Comparison of ENCODE assay signal across 8 cellular contexts in genomic region chr17:33674685-33675084, GRCh38.
A peak's percentile ranks its signal among the peaks of the same experiment; 100 is the strongest.
DNase-seq lines count a peak whose midpoint lies in the region; ATAC-seq, FAIRE-seq and TF ChIP-seq lines count a peak whose summit lies in the region.

No MANE protein-coding gene starts in this region.

- no peak overlapping the region for H3K27ac ChIP-seq in fibroblast of lung (ENCODE audit: insufficient read depth, low read length)
- H3K27ac ChIP-seq in transverse colon, result no peak overlapping the region

- H3K36me3 Mint-ChIP-seq in nephron progenitor cell (ENCODE audit: low read depth), result no peaks in the 10 kb centered on the region

- in situ Hi-C loops in transverse colon (cut with MboI; ENCODE audit: low pct_ligation_motif_present in 1 of 4, low pct_unique_long_range_greater_than_20kb in 1 of 4, low sequenced_read_pairs in 3 of 4), result loop anchor here in 2 of 4 donors (25.0 kb wide), 2 partner anchors 462 to 637 kb away; no protein-coding TSS in a partner anchor

- FAIRE-seq in GM19239 (lab: Jason Lieb, UNC), result peak; percentile 58

- no peak overlapping the region for H3K4me3 Mint-ChIP-seq in nephron progenitor cell

- H3K4me1 ChIP-seq in fibroblast of lung (ENCODE audit: control insufficient read depth, extremely low read depth, insufficient read depth, low read length) (no peaks in the 10 kb centered on the region), transverse colon (no peaks in the 10 kb centered on the region)

- no peak for ATAC-seq in HG03025 (IDR thresholded peaks at IDR 0.05; ENCODE audit: low FRiP score, unreplicated experiment)

- peaks cover 9% of the 10 kb centered on the region for H3K27me3 Mint-ChIP-seq in nephron progenitor cell (ENCODE audit: low read depth, poor library complexity)

- H3K9me3 ChIP-seq in fibroblast of lung (ENCODE audit: control insufficient read depth, insufficient read depth, low read depth, low read length), result no peaks in the 10 kb centered on the region
- H3K9me3 ChIP-seq in transverse colon, result no peaks in the 10 kb centered on the region

- no peak for TF ChIP-seq POLR2A in transverse colon (IDR thresholded peaks at IDR 0.05)

- no peak overlapping the region for H3K9ac ChIP-seq in fibroblast of lung (ENCODE audit: insufficient read depth, low read length)

- H3K4me3 ChIP-seq in fibroblast of lung (replicated peaks in 1 of 4; ENCODE audit: control extremely low read depth in 1 of 4, insufficient read depth in 1 of 4, low read depth in 3 of 4, low read length in 4 of 4) (no peak overlapping the region), transverse colon (no peak overlapping the region)

- DNase-seq in CD1c-positive myeloid dendritic cell (ENCODE audit: extremely low spot score), result peak; percentile 53
- DNase-seq in GM19239 (ENCODE audit: insufficient read length, low spot score), result peak; percentile 31
- peak; percentile 39 for DNase-seq in NCI-H345 (lab: John Stamatoyannopoulos, UW)
- peak; percentile 63 for DNase-seq in activated CD8-positive, alpha-beta memory T cell treated with anti-CD3 and anti-CD28 coated beads, Interleukin-2, amount 50 U/mL, for 48 hours
- peak; percentile 27 to 62 for DNase-seq in fibroblast of lung (ENCODE audit: low read depth in 2 of 2)
- peak; percentile 77 for DNase-seq in nephron progenitor cell
- peak; percentile 46 for DNase-seq in transverse colon

- H3K4me2 ChIP-seq in fibroblast of lung (ENCODE audit: extremely low read depth, insufficient read depth, low read length), result no peak overlapping the region

- no peak for TF ChIP-seq EP300 in transverse colon (IDR thresholded peaks at IDR 0.05; ENCODE audit: low read depth)

- no peaks in the 10 kb centered on the region for H3K36me3 ChIP-seq in fibroblast of lung (ENCODE audit: control insufficient read depth, insufficient read depth, low read length)
- no peaks in the 10 kb centered on the region for H3K36me3 ChIP-seq in transverse colon

- no peaks in the 10 kb centered on the region for H4K20me1 ChIP-seq in fibroblast of lung (ENCODE audit: control insufficient read depth, extremely low read depth, insufficient read depth, low read length)

- intact Hi-C loops in transverse colon (cut with DNase I; ENCODE audit: low total_unique reads), result no loop called here

- H3K79me2 ChIP-seq in fibroblast of lung (ENCODE audit: control insufficient read depth, insufficient read depth, low read length), result no peaks in the 10 kb centered on the region

- no peak overlapping the region for H3K27ac Mint-ChIP-seq in nephron progenitor cell

- H3K9me3 Mint-ChIP-seq in nephron progenitor cell, result no peaks in the 10 kb centered on the region

- H2AFZ ChIP-seq in fibroblast of lung (ENCODE audit: low read length), result no peak overlapping the region

- H3K27me3 ChIP-seq in fibroblast of lung (ENCODE audit: control insufficient read depth, insufficient read depth, low read length) (no peaks in the 10 kb centered on the region), transverse colon (no peaks in the 10 kb centered on the region)

- TF ChIP-seq CTCF in fibroblast of lung (conservative IDR thresholded peaks at IDR 0.05 in 1 of 2, IDR thresholded peaks at IDR 0.05 in 1 of 2; ENCODE audit: low read depth in 1 of 2, low read length in 2 of 2) (peak; percentile 75 to 82), nephron progenitor cell (IDR thresholded peaks at IDR 0.05) (peak; percentile 69), transverse colon (IDR thresholded peaks at IDR 0.05) (peak; percentile 57 to 70 (median 59))

- WGBS in transverse colon (ENCODE audit: low coverage in 1 of 2), 2 donors, result 30 to 39% methylated on average over 7 to 8 of the region's 8 CpGs

- no peaks in the 10 kb centered on the region for H3K4me1 Mint-ChIP-seq in nephron progenitor cell
